In genomic region chr1:43238104-43238503, GRCh38 we compare ENCODE assay signal across 8 cellular contexts. TPM values are rescaled to one million over a fixed set of nuclear protein-coding genes. Genes with fewer than 3 reads are reported as not detected.
DNase-seq lines count a peak whose midpoint lies in the region; ATAC-seq, FAIRE-seq and TF ChIP-seq lines count a peak whose summit lies in the region.

No MANE protein-coding gene starts in this region.

- H3K79me2 ChIP-seq in astrocyte (ENCODE audit: insufficient read depth, low read length): no peaks in the 10 kb centered on the region

- H3K9me3 ChIP-seq in astrocyte (ENCODE audit: insufficient read depth, low read depth, low read length): no peaks in the 10 kb centered on the region

- DNase-seq in CD1c-positive myeloid dendritic cell (ENCODE audit: extremely low spot score): peak; percentile 59
- peak; percentile 55 for DNase-seq in H54 (ENCODE audit: insufficient read length, low spot score)
- DNase-seq in NCI-H82 treated with DMSO at 0.1 percent for 48 hours (lab: John Stamatoyannopoulos, UW; ENCODE audit: unreplicated experiment): peak; percentile 17
- peak; percentile 29 for DNase-seq in astrocyte (ENCODE audit: low read depth)
- peak; percentile 68 to 78 for DNase-seq in hippocampal formation (lab: John Stamatoyannopoulos, UW)
- DNase-seq in skeletal muscle cell (ENCODE audit: low read depth): peak; percentile 10
- no peak for DNase-seq in NK-92 (lab: John Stamatoyannopoulos, UW; ENCODE audit: unreplicated experiment)

- H3K27ac ChIP-seq in astrocyte (ENCODE audit: low read depth, low read length): no peak overlapping the region

- peaks cover 14% of the 10 kb centered on the region for H3K27me3 Mint-ChIP-seq in astrocyte (ENCODE audit: low read depth, unreplicated experiment)

- no peak for ATAC-seq in GM21717 (IDR thresholded peaks at IDR 0.05; ENCODE audit: unreplicated experiment)

- no peak overlapping the region for H3K27ac Mint-ChIP-seq in astrocyte (ENCODE audit: unreplicated experiment)

- H3K9me3 Mint-ChIP-seq in astrocyte (ENCODE audit: unreplicated experiment): peaks cover 5% of the 10 kb centered on the region

- no peak for TF ChIP-seq POLR2A in H54 (IDR thresholded peaks at IDR 0.05; ENCODE audit: low read depth, low read length)

- H3K4me3 ChIP-seq in astrocyte (ENCODE audit: insufficient read depth, low read depth, low read length) (no peak overlapping the region), skeletal muscle cell (ENCODE audit: low read depth, low read length) (no peak overlapping the region)

- H3K36me3 ChIP-seq in astrocyte (ENCODE audit: insufficient read depth, low read length): no peaks in the 10 kb centered on the region

- no peaks in the 10 kb centered on the region for H4K20me1 ChIP-seq in astrocyte (ENCODE audit: insufficient read depth, low read length)

- no peak overlapping the region for H3K4me3 Mint-ChIP-seq in astrocyte (ENCODE audit: unreplicated experiment)

- H3K9ac ChIP-seq in astrocyte (ENCODE audit: low read length): no peak overlapping the region

- no peaks in the 10 kb centered on the region for H3K27me3 ChIP-seq in astrocyte (ENCODE audit: insufficient read depth, low read length)

- peak; percentile 73 for TF ChIP-seq CTCF in astrocyte (IDR thresholded peaks at IDR 0.05; ENCODE audit: insufficient read depth, low read depth, low read length)

- FAIRE-seq in H54 (lab: Jason Lieb, UNC) (peak; percentile 11), astrocyte (lab: Jason Lieb, UNC) (no peak)

- H2AFZ ChIP-seq in astrocyte (ENCODE audit: low read depth, low read length): no peak overlapping the region

- peaks cover 5% of the 10 kb centered on the region for H3K4me1 Mint-ChIP-seq in astrocyte (ENCODE audit: low read depth, unreplicated experiment)

- no peaks in the 10 kb centered on the region for H3K36me3 Mint-ChIP-seq in astrocyte (ENCODE audit: low read depth, unreplicated experiment)

- no peaks in the 10 kb centered on the region for H3K4me1 ChIP-seq in astrocyte (ENCODE audit: insufficient read depth, low read length)

- H3K4me2 ChIP-seq in astrocyte (ENCODE audit: low read length): no peak overlapping the region

RNA-seq across cellular contexts. Expression of gene TMEM125, which starts 31.7 kb away (rescaled TPM):
- 0.36 and 0.64 TPM in 2 replicates for total RNA-seq in astrocyte

RNA-seq across cellular contexts. Expression of gene C1orf210, which starts 47.3 kb away (rescaled TPM):
- total RNA-seq in astrocyte: 0.50 and 0.84 TPM in 2 replicates
